Comparison of ENCODE assay signal across 1 cellular context in genomic region chr1:44723064-44723463, GRCh38.
TF ChIP-seq lines count a peak whose summit lies in the region.

No MANE protein-coding gene starts in this region.

TF ChIP-seq in H1, 55 proteins besides CTCF, POLR2A, EP300 and RAD21:
- TF ChIP-seq PHF8 (conservative IDR thresholded peaks at IDR 0.05; ENCODE audit: low read depth, low read length): no peak
- no peak for TF ChIP-seq HDAC6 (IDR thresholded peaks at IDR 0.05; ENCODE audit: low read depth, low read length)
- no peak for TF ChIP-seq SIN3A (conservative IDR thresholded peaks at IDR 0.05 in 1 of 2, IDR thresholded peaks at IDR 0.05 in 1 of 2; ENCODE audit: low read depth in 1 of 2, low read length in 2 of 2)
- no peak for TF ChIP-seq SP1 (IDR thresholded peaks at IDR 0.05; ENCODE audit: low read depth, low read length)
- no peak for TF ChIP-seq NANOG (IDR thresholded peaks at IDR 0.05; ENCODE audit: insufficient read depth, low read depth, low read length, poor library complexity, severe bottlenecking)
- TF ChIP-seq HDAC2 (IDR thresholded peaks at IDR 0.05; ENCODE audit: borderline replicate concordance in 1 of 2, low read depth in 2 of 2, low read length in 2 of 2): no peak
- no peak for TF ChIP-seq RXRA (IDR thresholded peaks at IDR 0.05; ENCODE audit: insufficient read depth, low read depth, low read length)
- TF ChIP-seq KDM1A (IDR thresholded peaks at IDR 0.05; ENCODE audit: borderline replicate concordance, low read length): no peak
- TF ChIP-seq SIX5 (IDR thresholded peaks at IDR 0.05; ENCODE audit: low read depth, low read length): no peak
- TF ChIP-seq POU5F1 (IDR thresholded peaks at IDR 0.05; ENCODE audit: low read depth, low read length): no peak
- TF ChIP-seq RFX5 (IDR thresholded peaks at IDR 0.05; ENCODE audit: borderline replicate concordance, low read depth, low read length): no peak
- TF ChIP-seq BCL11A (IDR thresholded peaks at IDR 0.05; ENCODE audit: low read depth in 2 of 2, low read length in 2 of 2): no peak
- no peak for TF ChIP-seq NRF1 (IDR thresholded peaks at IDR 0.05; ENCODE audit: low read depth, low read length)
- TF ChIP-seq CREB1 (IDR thresholded peaks at IDR 0.05): no peak
- TF ChIP-seq CHD2 (IDR thresholded peaks at IDR 0.05; ENCODE audit: low read length): no peak
- TF ChIP-seq KDM4A (IDR thresholded peaks at IDR 0.05; ENCODE audit: low read depth, low read length, severe bottlenecking): no peak
- TF ChIP-seq POLR2AphosphoS5 (IDR thresholded peaks at IDR 0.05; ENCODE audit: low read depth, low read length): no peak
- no peak for TF ChIP-seq JUN (IDR thresholded peaks at IDR 0.05; ENCODE audit: low read depth, low read length)
- no peak for TF ChIP-seq KDM5A (IDR thresholded peaks at IDR 0.05; ENCODE audit: low read length)
